In genomic region chr14:39617537-39617936, GRCh38 we compare ENCODE assay signal across 16 cellular contexts.
DNase-seq lines count a peak whose midpoint lies in the region; ATAC-seq and TF ChIP-seq lines count a peak whose summit lies in the region.
"Had no signal": no experiment of that assay in that cellular context is flagged by ENCODE, and none has a peak within 500 bp of the region (broad histone marks: within the 10 kb centered on the region; RNA-seq: fewer than 3 reads in every experiment).

No MANE protein-coding gene starts in this region.

- DNase-seq in DMS53 treated with DMSO at 0.1 percent for 48 hours (lab: John Stamatoyannopoulos, UW; ENCODE audit: unreplicated experiment) (peak; percentile 15), PC-3 (peak; percentile 30), kidney epithelial cell (ENCODE audit: low read depth) (peak; percentile 14), HEK293T (ENCODE audit: extremely low spot score) (no peak), H4 (ENCODE audit: low spot score) (no peak), esophagus muscularis mucosa (ENCODE audit: extremely low spot score) (no peak), NCI-H2227 (lab: John Stamatoyannopoulos, UW; ENCODE audit: unreplicated experiment) (no peak)
- DNase-seq: BE2C; CD4-positive, alpha-beta memory T cell; COR-L47; H9; IMR-90 had no signal

- no peak for TF ChIP-seq POLR2A in esophagus muscularis mucosa (IDR thresholded peaks at IDR 0.05; ENCODE audit: low read depth)

- no peak overlapping the region for H3K4me2 ChIP-seq in PC-3 (ENCODE audit: low read length)
- H3K4me2 ChIP-seq: A549, GM23338 had no signal

- no peaks in the 10 kb centered on the region for H3K9me2 ChIP-seq in PC-3 (replicated peaks; ENCODE audit: low read length)

- TF ChIP-seq EP300 in esophagus muscularis mucosa (IDR thresholded peaks at IDR 0.05), result no peak

- H3K36me3 ChIP-seq in PC-3 (ENCODE audit: low read depth, low read length) (no peaks in the 10 kb centered on the region), kidney epithelial cell (ENCODE audit: control insufficient read depth, insufficient read depth, low read length) (no peaks in the 10 kb centered on the region), esophagus muscularis mucosa (no peaks in the 10 kb centered on the region)
- H3K36me3 ChIP-seq: BE2C had no signal

- BruUV-seq in PC-3 (replicated peaks; lab: Mats Ljungman, UMichigan), result no TSS peak

- no peaks in the 10 kb centered on the region for H3K9me3 ChIP-seq in PC-3 (ENCODE audit: low read length)
- H3K9me3 ChIP-seq in esophagus muscularis mucosa, result peaks cover 0 to 7% (median 3%) of the 10 kb centered on the region in 4 donors
- H3K9me3 ChIP-seq: A549, BE2C had no signal

- H3K9ac ChIP-seq in PC-3 (ENCODE audit: low read length), result no peak overlapping the region

- TF ChIP-seq CTCF in PC-3 (conservative IDR thresholded peaks at IDR 0.05; ENCODE audit: low read depth, low read length) (no peak), kidney epithelial cell (IDR thresholded peaks at IDR 0.05; ENCODE audit: insufficient read depth, low read length, poor library complexity, severe bottlenecking) (no peak), esophagus muscularis mucosa (IDR thresholded peaks at IDR 0.05) (no peak)

- POLR2A ChIA-PET in PC-3 (lab: Charles Lee; ENCODE audit: unreplicated experiment) (no interaction called here), HEK293T (lab: Yijun Ruan, JAX) (no interaction called here)

- no peak overlapping the region for H3K27ac ChIP-seq in PC-3 (ENCODE audit: low read length)
- no peak overlapping the region for H3K27ac ChIP-seq in esophagus muscularis mucosa (replicated peaks in 1 of 4)
- H3K27ac ChIP-seq: A549, C4-2B had no signal

- H4K20me1 ChIP-seq in PC-3 (ENCODE audit: low read length), result no peaks in the 10 kb centered on the region

- intact Hi-C loops in PC-3 (cut with micrococcal nuclease) (no loop called here), esophagus muscularis mucosa (cut with DNase I) (no loop called here)

- no peaks in the 10 kb centered on the region for H3K79me2 ChIP-seq in PC-3 (ENCODE audit: low read length)

- H3K4me1 ChIP-seq in PC-3 (ENCODE audit: insufficient read depth, low read length), result no peaks in the 10 kb centered on the region
- H3K4me1 ChIP-seq in esophagus muscularis mucosa, result no peaks in the 10 kb centered on the region
- H3K4me1 ChIP-seq: A549, BE2C had no signal

- peak; percentile 64 for ATAC-seq in PC-3
- ATAC-seq: A549, GM12878, GM23338 had no signal

- H3F3A ChIP-seq in PC-3 (ENCODE audit: low read length, unreplicated experiment), result no peaks in the 10 kb centered on the region

- H3K27me3 ChIP-seq in PC-3 (ENCODE audit: low read length) (peaks cover 26% of the 10 kb centered on the region; the same call in 1 of the 2 replicates), kidney epithelial cell (ENCODE audit: control insufficient read depth, insufficient read depth, low read length) (no peaks in the 10 kb centered on the region), esophagus muscularis mucosa (no peaks in the 10 kb centered on the region)
- H3K27me3 ChIP-seq: BE2C had no signal

- CTCF ChIA-PET in PC-3 (lab: Charles Lee), result no interaction called here
- CTCF ChIA-PET in HEK293T (lab: Yijun Ruan, JAX), result no interaction called here

- no peak overlapping the region for H3K4me3 ChIP-seq in PC-3 (ENCODE audit: low read length)
- no peak overlapping the region for H3K4me3 ChIP-seq in kidney epithelial cell (ENCODE audit: low read depth, low read length)
- H3K4me3 ChIP-seq in esophagus muscularis mucosa, result no peak overlapping the region
- H3K4me3 ChIP-seq: A549, GM12878, GM23338 had no signal

- WGBS in esophagus muscularis mucosa, result no CpG with 5 or more reads among the region's 1 CpG

- no peak overlapping the region for H2AFZ ChIP-seq in PC-3 (ENCODE audit: low read length)

TF ChIP-seq in HEK293T, 16 proteins besides CTCF, POLR2A, EP300 and RAD21:
- TF ChIP-seq ZNF384 (IDR thresholded peaks at IDR 0.05), result no peak

Comparison
In these comparisons a context has a peak if more than half of its experiments do, and no peak if none do; other contexts are left out.
1. DNase-seq: peak in DMS53 treated with DMSO at 0.1 percent for 48 hours (single experiment), PC-3 (single experiment) and kidney epithelial cell (single experiment); none in HEK293T (single experiment), H4 (single experiment), esophagus muscularis mucosa (single experiment) and NCI-H2227 (single experiment).